ENCODE assay signal across 8 cellular contexts in genomic region chr2:27703638-27704341, GRCh38. TPM values are rescaled to one million over a fixed set of nuclear protein-coding genes. Genes with fewer than 3 reads are reported as not detected.
DNase-seq lines count a peak whose midpoint lies in the region; ATAC-seq and TF ChIP-seq lines count a peak whose summit lies in the region.

No MANE protein-coding gene starts in this region.

- DNase-seq in GF-D8 (lab: John Stamatoyannopoulos, UW) (peak; percentile 48), LoVo (ENCODE audit: low spot score) (peak; percentile 81), RPMI7951 (ENCODE audit: low read depth) (peak; percentile 98), fibroblast of peridontal ligament (ENCODE audit: extremely low read depth) (peak; percentile 99), stomach (peak; percentile 90)
- DNase-seq in activated T-cell treated with anti-CD3 and anti-CD28 coated beads, Interleukin-2, amount 50 U/mL, for 48 hours, result peak; percentile 92 to 93

- no peak overlapping the region for H3K4me3 ChIP-seq in neutrophil (ENCODE audit: low read depth in 1 of 2, low read length in 1 of 2)
- H3K4me3 ChIP-seq in stomach, result no peak overlapping the region

- intact Hi-C loops in stomach (cut with DNase I; ENCODE audit: low total_unique reads), result no loop called here

- no peaks in the 10 kb centered on the region for H3K9me3 ChIP-seq in neutrophil
- H3K9me3 ChIP-seq in stomach, result no peaks in the 10 kb centered on the region

- WGBS in stomach, 5 donors, result 27 to 28% (median 27%) methylated on average over 9 of the region's 9 CpGs

- TF ChIP-seq CTCF in neutrophil (IDR thresholded peaks at IDR 0.05), result peak; percentile 83
- TF ChIP-seq CTCF in stomach (IDR thresholded peaks at IDR 0.05), result peak in 6 of 7 experiments; percentile 49 to 96 (median 92)

- H3K4me1 ChIP-seq in neutrophil (ENCODE audit: control insufficient read depth in 1 of 2, insufficient read depth in 1 of 2, low read depth in 1 of 2, low read length in 1 of 2) (peaks cover 11 to 18% of the 10 kb centered on the region in 2 experiments), stomach (peaks cover 10 to 40% (median 24%) of the 10 kb centered on the region in 4 donors)

- H3K27ac ChIP-seq in neutrophil (no peak overlapping the region), stomach (peak overlapping the region in 4 of 5 donors; percentile 85 to 91 (median 90))

- H3K36me3 ChIP-seq in neutrophil (peaks cover 4% of the 10 kb centered on the region), stomach (peaks cover 0 to 4% (median 2%) of the 10 kb centered on the region in 4 donors)

- no peak for TF ChIP-seq EP300 in stomach (IDR thresholded peaks at IDR 0.05)

- TF ChIP-seq POLR2A in stomach (IDR thresholded peaks at IDR 0.05), result no peak

- no peak for ATAC-seq in HG03135 (IDR thresholded peaks at IDR 0.05; ENCODE audit: unreplicated experiment)

- H3K27me3 ChIP-seq in neutrophil (no peaks in the 10 kb centered on the region), stomach (no peaks in the 10 kb centered on the region)

RNA-seq across cellular contexts. Expression of gene SLC4A1AP, which starts 40.1 kb away (rescaled TPM):
- total RNA-seq in RPMI7951 (2014; rRNA removed; shearing (Covaris generic)), result 37.9 and 40.0 TPM in 2 replicates
- 10 to 100 TPM; 25.7 to 58.9 (median 30.6) TPM for total RNA-seq in stomach
- 10 to 100 TPM; 11.2 to 12.2 (median 11.9) TPM for polyA plus RNA-seq in stomach

RNA-seq across cellular contexts. Expression of gene SUPT7L, which starts 40.4 kb away (rescaled TPM):
- 29.2 and 31.5 TPM in 2 replicates for total RNA-seq in RPMI7951 (2014; rRNA removed; shearing (Covaris generic))
- total RNA-seq in stomach, result 10 to 100 TPM; 18.2 to 50.9 (median 29.6) TPM
- 10 to 100 TPM; 10.1 to 22.0 (median 13.2) TPM for polyA plus RNA-seq in stomach

Comparison
In these comparisons a context has a peak if more than half of its experiments do, and no peak if none do; other contexts are left out.
1. DNase-seq: peak in every context shown above with its lines; median percentile 99 in fibroblast of peridontal ligament; 98 in RPMI7951; 92 in activated T-cell treated with anti-CD3 and anti-CD28 coated beads, Interleukin-2, amount 50 U/mL, for 48 hours; 90 in stomach; 81 in LoVo; 48 in GF-D8.